Comparison of ENCODE assay signal across 10 cellular contexts in genomic region chr3:150022406-150023238, GRCh38. TPM values are rescaled to one million over a fixed set of nuclear protein-coding genes. Genes with fewer than 3 reads are reported as not detected.
DNase-seq lines count a peak whose midpoint lies in the region; ATAC-seq and TF ChIP-seq lines count a peak whose summit lies in the region.
"Had no signal": no experiment of that assay in that cellular context is flagged by ENCODE, and none has a peak within 500 bp of the region (broad histone marks: within the 10 kb centered on the region; RNA-seq: fewer than 3 reads in every experiment).

No MANE protein-coding gene starts in this region.

- H3K9ac ChIP-seq in MM.1S (ENCODE audit: low read length) = no peak overlapping the region
- H3K9ac ChIP-seq: KMS-11 had no signal

- DNase-seq in D341Med (ENCODE audit: low spot score) (peak; percentile 51), MM.1S (peak; percentile 11), fibroblast of mammary gland (ENCODE audit: low read depth) (peak; percentile 25), dermis blood vessel endothelial cell (no peak), esophagus squamous epithelium (lab: John Stamatoyannopoulos, UW) (no peak), ovary (no peak)
- DNase-seq in activated naive CD4-positive, alpha-beta T cell treated with Interleukin-2 at 50 U/mL for 16 hours = no peak
- DNase-seq: DND-41 had no signal

- ATAC-seq in GM21786 (IDR thresholded peaks at IDR 0.05; ENCODE audit: unreplicated experiment) = peak; percentile 92

- no peak overlapping the region for H2AFZ ChIP-seq in MM.1S (ENCODE audit: low read length)

- H3K4me3 ChIP-seq in MM.1S (ENCODE audit: low read length) (no peak overlapping the region), fibroblast of mammary gland (ENCODE audit: control insufficient read depth, low read depth, low read length) (no peak overlapping the region), esophagus squamous epithelium (no peak overlapping the region), ovary (no peak overlapping the region)

- no peaks in the 10 kb centered on the region for H4K20me1 ChIP-seq in MM.1S (ENCODE audit: insufficient read depth, low read length)

- H3K27me3 ChIP-seq in MM.1S (replicated peaks; ENCODE audit: insufficient read depth, low read length) = no peaks in the 10 kb centered on the region
- no peaks in the 10 kb centered on the region for H3K27me3 ChIP-seq in esophagus squamous epithelium
- no peaks in the 10 kb centered on the region for H3K27me3 ChIP-seq in ovary

- no peak overlapping the region for H3K4me2 ChIP-seq in MM.1S (ENCODE audit: low read depth, low read length)
- H3K4me2 ChIP-seq: KMS-11 had no signal

- no peak for TF ChIP-seq CTCF in MM.1S (IDR thresholded peaks at IDR 0.05; ENCODE audit: low read length)
- no peak for TF ChIP-seq CTCF in fibroblast of mammary gland (conservative IDR thresholded peaks at IDR 0.05; ENCODE audit: control insufficient read depth, insufficient read depth, low read depth, low read length)
- TF ChIP-seq CTCF in esophagus squamous epithelium (IDR thresholded peaks at IDR 0.05) = no peak
- no peak for TF ChIP-seq CTCF in ovary (IDR thresholded peaks at IDR 0.05)

- H3K36me3 ChIP-seq in MM.1S (replicated peaks; ENCODE audit: insufficient read depth, low read length) (no peaks in the 10 kb centered on the region), esophagus squamous epithelium (no peaks in the 10 kb centered on the region), ovary (no peaks in the 10 kb centered on the region)

- H3K79me2 ChIP-seq in MM.1S (ENCODE audit: low read length) = no peaks in the 10 kb centered on the region

- H3F3A ChIP-seq in MM.1S (ENCODE audit: insufficient read depth, low read length) = no peaks in the 10 kb centered on the region

- H3K9me2 ChIP-seq in MM.1S (replicated peaks; ENCODE audit: insufficient read depth, low read length) = no peaks in the 10 kb centered on the region

- WGBS in esophagus squamous epithelium, 2 donors = 54 to 73% methylated on average over 3 to 7 of the region's 8 CpGs
- WGBS in ovary, 3 donors = 79 to 87% (median 86%) methylated on average over 7 to 8 of the region's 8 CpGs

- H3K27ac ChIP-seq in MM.1S (ENCODE audit: low read length) (no peak overlapping the region), esophagus squamous epithelium (no peak overlapping the region), ovary (no peak overlapping the region)
- H3K27ac ChIP-seq: KMS-11 had no signal

- TF ChIP-seq POLR2A in esophagus squamous epithelium (IDR thresholded peaks at IDR 0.05) = no peak
- TF ChIP-seq POLR2A in ovary (IDR thresholded peaks at IDR 0.05) = no peak

- H3K9me3 ChIP-seq in MM.1S (replicated peaks; ENCODE audit: insufficient read depth, low read length) (no peaks in the 10 kb centered on the region), esophagus squamous epithelium (peaks cover 0 to 4% (median 0%) of the 10 kb centered on the region in 3 donors), ovary (no peaks in the 10 kb centered on the region)

- H3K4me1 ChIP-seq in MM.1S (ENCODE audit: low read length) (no peaks in the 10 kb centered on the region), esophagus squamous epithelium (no peaks in the 10 kb centered on the region), ovary (ENCODE audit: insufficient read depth) (no peaks in the 10 kb centered on the region)

- intact Hi-C loops in esophagus squamous epithelium (cut with DNase I) = no loop called here
- intact Hi-C loops in ovary (cut with DNase I) = no loop called here

- no peak for TF ChIP-seq EP300 in ovary (IDR thresholded peaks at IDR 0.05)

RNA-seq across cellular contexts. Expression of gene PFN2, which starts 51.9 kb away (rescaled TPM):
- 16.8 and 39.8 TPM in 2 replicates for total RNA-seq in dermis blood vessel endothelial cell
- total RNA-seq in esophagus squamous epithelium = 10 to 100 TPM in 3 of 4 donors, 1 to 10 TPM in 1; 7.8 to 39.3 (median 26.6) TPM
- 100 to 1,000 TPM in 1 of 7 donors, 10 to 100 TPM in 6; 48.3 to 113 (median 88.9) TPM for total RNA-seq in ovary
- 100 to 1,000 TPM in 1 of 2 donors, 10 to 100 TPM in 1; 83.2 to 175 TPM for polyA plus RNA-seq in ovary

Comparison
In these comparisons a context has a peak if more than half of its experiments do, and no peak if none do; other contexts are left out.
1. DNase-seq: peak in D341Med (single experiment), MM.1S (single experiment) and fibroblast of mammary gland (single experiment); none in dermis blood vessel endothelial cell (single experiment), activated naive CD4-positive, alpha-beta T cell treated with Interleukin-2 at 50 U/mL for 16 hours (single experiment), esophagus squamous epithelium (single experiment) and ovary (0 of 5).